15 cellular contexts compared by ENCODE assay signal in genomic region chr3:184003187-184003967, GRCh38. TPM values are rescaled to one million over a fixed set of nuclear protein-coding genes. Genes with fewer than 3 reads are reported as not detected.
A peak's percentile ranks its signal among the peaks of the same experiment; 100 is the strongest.
DNase-seq lines count a peak whose midpoint lies in the region; ATAC-seq and TF ChIP-seq lines count a peak whose summit lies in the region.
"Had no signal": no experiment of that assay in that cellular context is flagged by ENCODE, and none has a peak within 500 bp of the region (broad histone marks: within the 10 kb centered on the region; RNA-seq: fewer than 3 reads in every experiment).

No MANE protein-coding gene starts in this region.

- no peak overlapping the region for H3K4me3 Mint-ChIP-seq in activated CD8-positive, alpha-beta T cell treated with anti-CD3 and anti-CD28 coated beads, Interleukin-2, amount 10 ng/mL, durations not matched to agents 7 days and 5 days
- H3K4me3 Mint-ChIP-seq: activated naive CD8-positive, alpha-beta T cell treated with anti-CD3 and anti-CD28 coated beads, Interleukin-2, amount 50 U/mL, for 24 hours had no signal

- no peak for ATAC-seq in left cardiac atrium
- ATAC-seq in activated CD8-positive, alpha-beta T cell treated with anti-CD3 and anti-CD28 coated beads, Interleukin-2, amount 10 ng/mL, durations not matched to agents 7 days and 5 days: no peak
- ATAC-seq: activated naive CD8-positive, alpha-beta T cell treated with anti-CD3 and anti-CD28 coated beads, Interleukin-2, amount 50 U/mL, for 24 hours had no signal

- CTCF ChIA-PET in activated CD8-positive, alpha-beta T cell treated with anti-CD3 and anti-CD28 coated beads, Interleukin-2, amount 10 ng/mL, durations not matched to agents 7 days and 5 days (lab: Charles Lee): interaction anchor here (0.6 to 1.4 kb wide), 4 partner anchors 12 to 108 kb away, joined by 3 to 8 read pairs (median 4); partner anchors contain the start of gene ABCC5

- no peaks in the 10 kb centered on the region for H3K9me3 Mint-ChIP-seq in activated CD8-positive, alpha-beta T cell treated with anti-CD3 and anti-CD28 coated beads, Interleukin-2, amount 10 ng/mL, durations not matched to agents 7 days and 5 days (ENCODE audit: insufficient read depth)
- H3K9me3 Mint-ChIP-seq: activated naive CD8-positive, alpha-beta T cell treated with anti-CD3 and anti-CD28 coated beads, Interleukin-2, amount 50 U/mL, for 24 hours had no signal

- TF ChIP-seq CTCF in right atrium auricular region (IDR thresholded peaks at IDR 0.05) (no peak), cardiac fibroblast (IDR thresholded peaks at IDR 0.05; ENCODE audit: low read depth, low read length) (no peak), kidney epithelial cell (IDR thresholded peaks at IDR 0.05; ENCODE audit: insufficient read depth, low read length, poor library complexity, severe bottlenecking) (no peak)

- peak overlapping the region; percentile 33 to 41 for H3K27ac ChIP-seq in right atrium auricular region

- H3K9me3 ChIP-seq in right atrium auricular region: no peaks in the 10 kb centered on the region

- no peak overlapping the region for H3K4me3 ChIP-seq in right atrium auricular region
- H3K4me3 ChIP-seq in cardiac fibroblast (replicated peaks in 1 of 2; ENCODE audit: low read depth in 2 of 2, low read length in 2 of 2): no peak overlapping the region
- H3K4me3 ChIP-seq in kidney epithelial cell (ENCODE audit: low read depth, low read length): no peak overlapping the region

- POLR2A ChIA-PET in activated CD8-positive, alpha-beta T cell treated with anti-CD3 and anti-CD28 coated beads, Interleukin-2, amount 10 ng/mL, durations not matched to agents 7 days and 5 days (lab: Charles Lee): no interaction called here

- no peaks in the 10 kb centered on the region for H3K27me3 Mint-ChIP-seq in activated CD8-positive, alpha-beta T cell treated with anti-CD3 and anti-CD28 coated beads, Interleukin-2, amount 10 ng/mL, durations not matched to agents 7 days and 5 days (ENCODE audit: low read depth)
- H3K27me3 Mint-ChIP-seq: activated naive CD8-positive, alpha-beta T cell treated with anti-CD3 and anti-CD28 coated beads, Interleukin-2, amount 50 U/mL, for 24 hours had no signal

- H3K4me1 Mint-ChIP-seq in activated CD8-positive, alpha-beta T cell treated with anti-CD3 and anti-CD28 coated beads, Interleukin-2, amount 10 ng/mL, durations not matched to agents 7 days and 5 days (ENCODE audit: low read depth): peaks cover 10% of the 10 kb centered on the region

- H3K27me3 ChIP-seq in right atrium auricular region: no peaks in the 10 kb centered on the region
- no peaks in the 10 kb centered on the region for H3K27me3 ChIP-seq in kidney epithelial cell (ENCODE audit: control insufficient read depth, insufficient read depth, low read length)

- H3K4me1 ChIP-seq in right atrium auricular region: peaks cover 0 to 51% of the 10 kb centered on the region in 2 donors

- H3K36me3 ChIP-seq in right atrium auricular region (peaks cover 5% of the 10 kb centered on the region), kidney epithelial cell (ENCODE audit: control insufficient read depth, insufficient read depth, low read length) (no peaks in the 10 kb centered on the region)

- no peak overlapping the region for H3K27ac Mint-ChIP-seq in activated CD8-positive, alpha-beta T cell treated with anti-CD3 and anti-CD28 coated beads, Interleukin-2, amount 10 ng/mL, durations not matched to agents 7 days and 5 days
- H3K27ac Mint-ChIP-seq: activated naive CD8-positive, alpha-beta T cell treated with anti-CD3 and anti-CD28 coated beads, Interleukin-2, amount 50 U/mL, for 24 hours had no signal

- DNase-seq in right atrium auricular region (ENCODE audit: low spot score) (no peak), left cardiac atrium (no peak), cardiac fibroblast (ENCODE audit: low read depth in 2 of 2) (peak; percentile 66 to 69), kidney epithelial cell (ENCODE audit: low read depth) (peak; percentile 49), SIG-M5 treated with dmso at 0.1 percent for 504 hours (lab: John Stamatoyannopoulos, UW; ENCODE audit: unreplicated experiment) (no peak), NOMO-1 (lab: John Stamatoyannopoulos, UW; ENCODE audit: unreplicated experiment in 2 of 2) (no peak), DMS79 (lab: John Stamatoyannopoulos, UW) (no peak)
- DNase-seq in activated CD8-positive, alpha-beta T cell treated with anti-CD3 and anti-CD28 coated beads, Interleukin-2, amount 10 ng/mL, durations not matched to agents 7 days and 5 days: no peak
- DNase-seq: activated CD8-positive, alpha-beta memory T cell treated with anti-CD3 and anti-CD28 coated beads, Interleukin-2, amount 50 U/mL, for 48 hours; activated naive CD8-positive, alpha-beta T cell treated with anti-CD3 and anti-CD28 coated beads, Interleukin-2, amount 50 U/mL, for 24 hours; MM.1S; NCI-H2227 treated with DMSO at 0.1 percent for 48 hours; stimulated activated CD8-positive, alpha-beta memory T cell treated with anti-CD3 and anti-CD28 coated beads, Interleukin-4, amount 100 ng/mL, for 48 hours had no signal

- H3K36me3 Mint-ChIP-seq in activated CD8-positive, alpha-beta T cell treated with anti-CD3 and anti-CD28 coated beads, Interleukin-2, amount 10 ng/mL, durations not matched to agents 7 days and 5 days (ENCODE audit: low read depth): no peaks in the 10 kb centered on the region

- intact Hi-C loops in left cardiac atrium (cut with DNase I): no loop called here

RNA-seq across cellular contexts. Expression of gene ABCC5, which starts 14.3 kb away (rescaled TPM):
- total RNA-seq in right atrium auricular region: 10 to 100 TPM; 17.5 to 23.1 TPM
- 10 to 100 TPM; 40.2 to 69.2 TPM for total RNA-seq in left cardiac atrium
- 9.1 and 14.3 TPM in 2 replicates for total RNA-seq in kidney epithelial cell
- 10 to 100 TPM; 16.7 to 19.6 TPM for total RNA-seq in activated CD8-positive, alpha-beta T cell treated with anti-CD3 and anti-CD28 coated beads, Interleukin-2, amount 10 ng/mL, durations not matched to agents 7 days and 5 days

RNA-seq across cellular contexts. Expression of gene HTR3D, which starts 28.2 kb away (rescaled TPM):
- not detected for total RNA-seq in right atrium auricular region
- not detected for total RNA-seq in left cardiac atrium
- total RNA-seq in kidney epithelial cell: not detected in 2 replicates
- total RNA-seq in activated CD8-positive, alpha-beta T cell treated with anti-CD3 and anti-CD28 coated beads, Interleukin-2, amount 10 ng/mL, durations not matched to agents 7 days and 5 days: not detected
- total RNA-seq: H4, RPMI7951 had no signal

RNA-seq across cellular contexts. Expression of gene HTR3C, which starts 49.5 kb away (rescaled TPM):
- not detected for total RNA-seq in right atrium auricular region
- total RNA-seq in left cardiac atrium: not detected
- total RNA-seq in kidney epithelial cell: not detected in 2 replicates
- total RNA-seq in activated CD8-positive, alpha-beta T cell treated with anti-CD3 and anti-CD28 coated beads, Interleukin-2, amount 10 ng/mL, durations not matched to agents 7 days and 5 days: not detected
- total RNA-seq: H4, RPMI7951 had no signal

Comparison
In these comparisons a context has a peak if more than half of its experiments do, and no peak if none do; other contexts are left out.
1. DNase-seq: peak in cardiac fibroblast (2 of 2) and kidney epithelial cell (single experiment); none in right atrium auricular region (single experiment), left cardiac atrium (single experiment), activated CD8-positive, alpha-beta T cell treated with anti-CD3 and anti-CD28 coated beads, Interleukin-2, amount 10 ng/mL, durations not matched to agents 7 days and 5 days (single experiment), SIG-M5 treated with dmso at 0.1 percent for 504 hours (single experiment), NOMO-1 (0 of 2) and DMS79 (single experiment).